Comparison of ENCODE assay signal across 1 cellular context in the genomic region with DNA sequence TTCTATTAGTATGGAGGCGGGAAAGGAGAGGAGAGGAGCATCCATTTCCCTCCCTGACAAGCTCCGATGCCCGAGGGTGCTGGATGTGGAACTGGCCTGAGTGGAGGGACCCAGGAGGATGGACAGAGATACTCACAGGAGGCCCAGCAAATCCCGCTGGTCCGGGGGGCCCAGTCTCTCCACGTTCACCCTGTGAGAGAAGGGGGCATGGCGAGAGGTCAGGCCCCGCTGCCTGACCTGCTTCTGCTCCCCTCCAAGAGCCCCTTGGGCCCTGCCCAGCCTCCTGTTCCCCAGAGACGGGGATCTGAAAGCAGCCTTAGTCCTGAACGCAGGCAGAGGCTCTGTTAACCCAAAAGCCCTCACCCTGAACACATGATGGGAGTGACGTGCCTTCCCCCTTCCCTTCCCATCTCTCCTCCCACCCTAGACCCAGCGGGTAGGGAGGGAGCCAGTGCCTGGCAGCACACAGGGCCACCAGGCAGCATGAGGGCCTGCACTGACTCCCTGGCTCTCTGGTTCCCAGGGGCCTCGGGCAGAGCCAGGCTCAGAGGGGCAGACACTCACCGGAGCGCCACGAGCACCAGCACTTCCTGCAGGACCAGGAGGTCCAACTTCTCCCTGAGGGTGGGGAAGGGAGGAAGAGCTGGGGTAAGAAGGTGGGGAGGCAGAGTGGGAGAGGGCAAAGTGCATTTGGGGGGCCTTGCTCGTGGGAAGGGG.
TF ChIP-seq lines count a peak whose summit lies in the region.

No MANE protein-coding gene starts in this region.

TF ChIP-seq in HepG2, 621 proteins besides CTCF, POLR2A, EP300 and RAD21:
- TF ChIP-seq ZNF883 (CRISPR knock-in tag; IDR thresholded peaks at IDR 0.05; ENCODE audit: not compliant biosample characterization) (no peak), MTA1 (CRISPR knock-in tag; IDR thresholded peaks at IDR 0.05; ENCODE audit: borderline replicate concordance) (0 out of 2 replicates have a peak, but pooled peaks have one; percentile 10), NFKBIZ (CRISPR knock-in tag; IDR thresholded peaks at IDR 0.05) (no peak), ZNF30 (CRISPR knock-in tag; IDR thresholded peaks at IDR 0.05) (no peak), REL (CRISPR knock-in tag; conservative IDR thresholded peaks at IDR 0.05) (no peak)
- TF ChIP-seq, protein P1, sequence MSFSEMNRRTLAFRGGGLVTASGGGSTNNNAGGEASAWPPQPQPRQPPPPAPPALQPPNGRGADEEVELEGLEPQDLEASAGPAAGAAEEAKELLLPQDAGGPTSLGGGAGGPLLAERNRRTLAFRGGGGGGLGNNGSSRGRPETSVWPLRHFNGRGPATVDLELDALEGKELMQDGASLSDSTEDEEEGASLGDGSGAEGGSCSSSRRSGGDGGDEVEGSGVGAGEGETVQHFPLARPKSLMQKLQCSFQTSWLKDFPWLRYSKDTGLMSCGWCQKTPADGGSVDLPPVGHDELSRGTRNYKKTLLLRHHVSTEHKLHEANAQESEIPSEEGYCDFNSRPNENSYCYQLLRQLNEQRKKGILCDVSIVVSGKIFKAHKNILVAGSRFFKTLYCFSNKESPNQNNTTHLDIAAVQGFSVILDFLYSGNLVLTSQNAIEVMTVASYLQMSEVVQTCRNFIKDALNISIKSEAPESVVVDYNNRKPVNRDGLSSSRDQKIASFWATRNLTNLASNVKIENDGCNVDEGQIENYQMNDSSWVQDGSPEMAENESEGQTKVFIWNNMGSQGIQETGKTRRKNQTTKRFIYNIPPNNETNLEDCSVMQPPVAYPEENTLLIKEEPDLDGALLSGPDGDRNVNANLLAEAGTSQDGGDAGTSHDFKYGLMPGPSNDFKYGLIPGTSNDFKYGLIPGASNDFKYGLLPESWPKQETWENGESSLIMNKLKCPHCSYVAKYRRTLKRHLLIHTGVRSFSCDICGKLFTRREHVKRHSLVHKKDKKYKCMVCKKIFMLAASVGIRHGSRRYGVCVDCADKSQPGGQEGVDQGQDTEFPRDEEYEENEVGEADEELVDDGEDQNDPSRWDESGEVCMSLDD (CRISPR knock-in tag; IDR thresholded peaks at IDR 0.05; ENCODE audit: borderline replicate concordance) = no peak
TF ChIP-seq in HepG2: peak in this region for 1.
